1 cellular context compared by ENCODE assay signal in genomic region chr6:160140493-160140892, GRCh38. TPM values are rescaled to one million over a fixed set of nuclear protein-coding genes. Genes with fewer than 3 reads are reported as not detected.
"Had no signal": no experiment of that assay in that cellular context is flagged by ENCODE, and none has a peak within 500 bp of the region (broad histone marks: within the 10 kb centered on the region; RNA-seq: fewer than 3 reads in every experiment).

No MANE protein-coding gene starts in this region.

RNA-seq across cellular contexts. Expression of gene SLC22A1, which starts 18.9 kb away (rescaled TPM):
- total RNA-seq: M059J had no signal
